Comparison of ENCODE assay signal across 11 cellular contexts in the genomic region with DNA sequence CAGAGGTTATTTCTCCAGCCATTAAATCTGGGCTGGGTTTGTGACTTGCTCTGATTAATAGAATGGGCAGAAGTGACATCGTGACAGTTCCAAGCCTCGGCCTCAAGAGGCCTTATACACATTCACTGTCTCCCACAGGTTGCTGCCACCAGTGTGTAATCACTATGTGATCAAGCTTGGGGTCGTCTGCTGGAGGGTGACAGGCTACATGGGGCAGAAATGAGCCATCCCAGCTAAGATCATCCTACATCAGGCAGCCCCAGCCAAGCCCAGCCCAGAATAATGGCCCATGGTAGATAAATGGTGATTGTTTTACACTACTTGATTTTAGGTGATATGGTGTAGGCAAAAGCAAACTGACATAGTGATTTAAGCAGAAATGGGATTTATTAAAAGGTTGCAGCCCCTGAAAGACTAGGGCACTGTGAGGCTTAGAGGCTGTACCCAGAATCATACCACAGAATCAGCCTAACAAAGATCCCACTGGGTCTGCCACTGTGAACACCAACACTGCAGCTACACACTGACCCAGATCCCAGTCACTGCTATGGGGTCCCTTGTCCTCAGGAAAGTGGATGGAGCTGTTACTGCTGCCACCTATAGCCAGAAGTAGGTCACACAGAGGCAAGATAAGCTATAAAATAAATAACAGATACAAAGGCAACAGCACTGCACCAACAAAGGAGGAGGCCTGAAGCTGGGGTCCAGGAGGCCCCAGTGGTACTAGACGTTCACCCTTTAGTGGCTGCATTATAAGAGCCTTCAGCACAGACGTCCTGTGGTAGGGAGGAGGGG.
DNase-seq lines count a peak whose midpoint lies in the region; ATAC-seq, FAIRE-seq and TF ChIP-seq lines count a peak whose summit lies in the region.
"Had no signal": no experiment of that assay in that cellular context is flagged by ENCODE, and none has a peak within 500 bp of the region (broad histone marks: within the 10 kb centered on the region; RNA-seq: fewer than 3 reads in every experiment).

No MANE protein-coding gene starts in this region.

- DNase-seq in D721Med (ENCODE audit: insufficient read length, low spot score) (no peak), RWPE2 (ENCODE audit: low spot score) (no peak), iPS DF 6.9 (ENCODE audit: low read depth, low spot score) (peak; percentile 11), NCI-H510A treated with DMSO at 0.1 percent for 48 hours (lab: John Stamatoyannopoulos, UW) (no peak), T-cell (no peak)
- no peak for DNase-seq in activated T-cell treated with anti-CD3 and anti-CD28 coated beads, Interleukin-2, amount 50 U/mL, for 48 hours
- DNase-seq in stimulated activated CD4-positive, alpha-beta T cell treated with anti-CD3 and anti-CD28 coated beads, Interleukin-12 subunit alpha, Interleukin-12 subunit beta, amount 100 ng/mL, for 4 hours: no peak
- DNase-seq: activated naive CD4-positive, alpha-beta T cell treated with Interleukin-2 at 50 U/mL for 16 hours; stomach had no signal

- POLR2A ChIA-PET in T-cell (lab: Charles Lee): no interaction called here

- H3K9me3 Mint-ChIP-seq in T-cell: peaks cover 0 to 3% (median 0%) of the 10 kb centered on the region in 3 donors

- no peaks in the 10 kb centered on the region for H3K36me3 Mint-ChIP-seq in T-cell

- CTCF ChIA-PET in T-cell (lab: Charles Lee): no interaction called here

- no peaks in the 10 kb centered on the region for H3K27me3 ChIP-seq in RWPE2 (ENCODE audit: insufficient read depth, poor library complexity, severe bottlenecking)
- no peaks in the 10 kb centered on the region for H3K27me3 ChIP-seq in iPS DF 6.9 (ENCODE audit: control insufficient read depth, insufficient read depth, low read length)
- H3K27me3 ChIP-seq: stomach had no signal

- H3K27me3 Mint-ChIP-seq in T-cell: peaks cover 0 to 4% of the 10 kb centered on the region in 2 donors

- H3K27ac ChIP-seq in RWPE2 (ENCODE audit: poor library complexity, severe bottlenecking): no peak overlapping the region
- no peak overlapping the region for H3K27ac ChIP-seq in iPS DF 6.9 (ENCODE audit: low read length)
- H3K27ac ChIP-seq: HL-60, stomach had no signal

- peak; percentile 69 for ATAC-seq in GM19351 (IDR thresholded peaks at IDR 0.05; ENCODE audit: unreplicated experiment)
- ATAC-seq in RWPE2 (ENCODE audit: low read depth): peak; percentile 40; the same call in 1 of the 3 replicates
- ATAC-seq in T-cell (replicated peaks in 1 of 4): no peak

- H3K4me3 Mint-ChIP-seq in T-cell: no peak overlapping the region

- H3K27ac Mint-ChIP-seq in T-cell: no peak overlapping the region

- peaks cover 0 to 5% (median 0%) of the 10 kb centered on the region in 3 donors for H3K4me1 Mint-ChIP-seq in T-cell

- no CpG with 5 or more reads among the region's 5 CpGs for whole genome bisulfite sequencing in iPS DF 6.9 (ENCODE audit: insufficient coverage, insufficient read length)

- TF ChIP-seq CTCF in D721Med (IDR thresholded peaks at IDR 0.05; ENCODE audit: insufficient read depth, missing control alignments): peak; percentile 20
- peak; percentile 34 for TF ChIP-seq CTCF in RWPE2 (IDR thresholded peaks at IDR 0.05; ENCODE audit: poor library complexity, severe bottlenecking)

- H3K9me3 ChIP-seq in RWPE2 (ENCODE audit: severe bottlenecking) (no peaks in the 10 kb centered on the region), iPS DF 6.9 (ENCODE audit: control insufficient read depth, insufficient read depth, low read length) (no peaks in the 10 kb centered on the region)
- H3K9me3 ChIP-seq: stomach had no signal

- H3K4me1 ChIP-seq in RWPE2 (ENCODE audit: insufficient read depth, poor library complexity, severe bottlenecking): no peaks in the 10 kb centered on the region
- H3K4me1 ChIP-seq in iPS DF 6.9 (ENCODE audit: control insufficient read depth, insufficient read depth, low read length): no peaks in the 10 kb centered on the region

- no peak for FAIRE-seq in D721Med (lab: Jason Lieb, UNC)

- H3K4me3 ChIP-seq in RWPE2 (ENCODE audit: severe bottlenecking) (no peak overlapping the region), iPS DF 6.9 (ENCODE audit: low read length) (no peak overlapping the region)
- H3K4me3 ChIP-seq: stomach had no signal

- no peaks in the 10 kb centered on the region for H3K36me3 ChIP-seq in RWPE2 (ENCODE audit: low read depth)
- H3K36me3 ChIP-seq in iPS DF 6.9 (ENCODE audit: control insufficient read depth, insufficient read depth, low read length): no peaks in the 10 kb centered on the region
- H3K36me3 ChIP-seq: stomach had no signal

Comparison
In these comparisons a context has a peak if more than half of its experiments do, and no peak if none do; other contexts are left out.
1. ATAC-seq: peak in GM19351 (single experiment) and RWPE2 (single experiment); none in T-cell (0 of 4).